ENCODE assay signal across 9 cellular contexts in the genomic region with DNA sequence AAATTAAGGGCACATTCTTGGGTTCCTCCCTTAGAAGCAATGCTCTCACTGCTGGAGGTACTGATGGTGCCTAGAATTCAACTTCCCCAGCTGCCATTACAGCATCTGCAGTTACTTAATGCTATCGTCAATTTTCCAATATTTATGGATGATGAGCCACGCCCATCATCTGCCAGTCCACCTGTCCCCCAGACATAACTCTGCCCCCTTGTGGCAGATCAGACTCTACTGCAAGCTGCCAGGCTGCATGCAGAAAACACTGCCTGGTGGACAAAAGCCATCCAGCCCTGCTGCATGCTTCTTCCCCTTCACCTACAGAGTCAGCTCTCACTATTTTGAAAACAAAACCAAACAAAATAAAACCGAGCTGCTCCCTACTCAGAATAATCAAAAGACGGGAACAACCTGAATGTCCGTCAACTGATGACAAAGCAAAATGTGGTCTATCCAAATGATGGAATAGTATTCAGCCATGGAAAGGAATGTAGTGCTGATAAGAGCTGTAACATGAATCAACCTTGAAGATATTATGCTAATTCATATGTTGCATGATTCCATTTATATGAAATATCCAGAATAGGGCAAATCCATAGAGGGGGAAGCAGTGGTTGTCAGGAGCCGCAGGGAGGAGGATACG.
A peak's percentile ranks its signal among the peaks of the same experiment; 100 is the strongest.
DNase-seq lines count a peak whose midpoint lies in the region; ATAC-seq, FAIRE-seq and TF ChIP-seq lines count a peak whose summit lies in the region.
"Had no signal": no experiment of that assay in that cellular context is flagged by ENCODE, and none has a peak within 500 bp of the region (broad histone marks: within the 10 kb centered on the region; RNA-seq: fewer than 3 reads in every experiment).

No MANE protein-coding gene starts in this region.

- FAIRE-seq in astrocyte (lab: Jason Lieb, UNC), result peak; percentile 39

- H3K9me3 ChIP-seq in DND-41 (ENCODE audit: insufficient read depth, low read length, severe bottlenecking) (no peaks in the 10 kb centered on the region), astrocyte (ENCODE audit: insufficient read depth, low read depth, low read length) (no peaks in the 10 kb centered on the region), lung (ENCODE audit: control insufficient read depth in 2 of 2, insufficient read depth in 1 of 2, low read length in 1 of 2) (no peaks in the 10 kb centered on the region)

- H3K36me3 Mint-ChIP-seq in astrocyte (ENCODE audit: low read depth, unreplicated experiment), result no peaks in the 10 kb centered on the region

- peaks cover 16% of the 10 kb centered on the region for H3K4me1 Mint-ChIP-seq in astrocyte (ENCODE audit: low read depth, unreplicated experiment)

- H3K4me1 ChIP-seq in DND-41 (ENCODE audit: insufficient read depth, low read length), result no peaks in the 10 kb centered on the region
- H3K4me1 ChIP-seq in astrocyte (ENCODE audit: insufficient read depth, low read length), result peaks cover 1% of the 10 kb centered on the region
- H3K4me1 ChIP-seq in lung (ENCODE audit: control insufficient read depth in 2 of 2, insufficient read depth in 2 of 2, low read length in 2 of 2), result peaks cover 1 to 4% of the 10 kb centered on the region in 2 donors

- DNase-seq in DND-41, result peak; percentile 30
- DNase-seq in NOMO-1 (lab: John Stamatoyannopoulos, UW; ENCODE audit: unreplicated experiment in 2 of 2), result peak; percentile 73 to 84
- peak; percentile 24 for DNase-seq in astrocyte (ENCODE audit: low read depth)
- DNase-seq in lung (ENCODE audit: low spot score), result no peak
- no peak for DNase-seq in DMS114 treated with DMSO at 0.1 percent for 48 hours (lab: John Stamatoyannopoulos, UW; ENCODE audit: unreplicated experiment)
- no peak for DNase-seq in head of caudate nucleus

- H3K79me2 ChIP-seq in DND-41 (ENCODE audit: insufficient read depth, low read length), result no peaks in the 10 kb centered on the region
- H3K79me2 ChIP-seq in astrocyte (ENCODE audit: insufficient read depth, low read length), result no peaks in the 10 kb centered on the region

- H3K4me3 Mint-ChIP-seq in astrocyte (ENCODE audit: unreplicated experiment), result no peak overlapping the region
- H3K4me3 Mint-ChIP-seq: activated naive CD8-positive, alpha-beta T cell had no signal

- intact Hi-C loops in head of caudate nucleus (cut with DNase I), result loop anchor here (10.0 kb wide), 1 partner anchor 56 kb away; no protein-coding TSS in a partner anchor

- TF ChIP-seq CTCF in DND-41 (IDR thresholded peaks at IDR 0.05; ENCODE audit: borderline replicate concordance, extremely low read depth, low read length, poor library complexity, severe bottlenecking) (peak; percentile 77), astrocyte (IDR thresholded peaks at IDR 0.05; ENCODE audit: insufficient read depth, low read depth, low read length) (peak; percentile 73), lung (IDR thresholded peaks at IDR 0.05; ENCODE audit: control extremely low read depth, extremely low read depth) (peak; percentile 16)

- H3K9me3 Mint-ChIP-seq in astrocyte (ENCODE audit: unreplicated experiment), result no peaks in the 10 kb centered on the region

- ATAC-seq in DND-41 (ENCODE audit: insufficient read depth, low read depth) (peak; percentile 72), GM19328 (IDR thresholded peaks at IDR 0.05; ENCODE audit: unreplicated experiment) (peak; percentile 66), HG03280 (IDR thresholded peaks at IDR 0.05; ENCODE audit: unreplicated experiment) (peak; percentile 73), lung (ENCODE audit: insufficient read depth, low FRiP score) (no peak)

- WGBS in lung, 2 donors, result 77 to 82% methylated on average over 7 of the region's 7 CpGs

- H3K27me3 Mint-ChIP-seq in astrocyte (ENCODE audit: low read depth, unreplicated experiment), result no peaks in the 10 kb centered on the region
- H3K27me3 Mint-ChIP-seq: activated naive CD8-positive, alpha-beta T cell had no signal

- H3K27me3 ChIP-seq in DND-41 (ENCODE audit: insufficient read depth, low read length, poor library complexity) (no peaks in the 10 kb centered on the region), astrocyte (ENCODE audit: insufficient read depth, low read length) (no peaks in the 10 kb centered on the region), lung (ENCODE audit: control insufficient read depth, insufficient read depth) (no peaks in the 10 kb centered on the region)

- H4K20me1 ChIP-seq in DND-41 (ENCODE audit: insufficient read depth, low read length) (no peaks in the 10 kb centered on the region), astrocyte (ENCODE audit: insufficient read depth, low read length) (no peaks in the 10 kb centered on the region)

- H3K36me3 ChIP-seq in DND-41 (ENCODE audit: insufficient read depth, low read length) (no peaks in the 10 kb centered on the region), astrocyte (ENCODE audit: insufficient read depth, low read length) (no peaks in the 10 kb centered on the region), lung (ENCODE audit: control insufficient read depth in 2 of 2, insufficient read depth in 2 of 2, low read length in 2 of 2) (no peaks in the 10 kb centered on the region)

- H3K9ac ChIP-seq in DND-41 (ENCODE audit: low read depth, low read length) (no peak overlapping the region), astrocyte (ENCODE audit: low read length) (no peak overlapping the region)

- H3K4me3 ChIP-seq in DND-41 (ENCODE audit: low read depth in 1 of 2, low read length in 2 of 2) (no peak overlapping the region), astrocyte (ENCODE audit: insufficient read depth, low read depth, low read length) (no peak overlapping the region), lung (no peak overlapping the region)

- H2AFZ ChIP-seq in DND-41 (ENCODE audit: low read depth, low read length) (no peak overlapping the region), astrocyte (ENCODE audit: low read depth, low read length) (no peak overlapping the region)

- H3K4me2 ChIP-seq in DND-41 (ENCODE audit: insufficient read depth, low read length) (no peak overlapping the region), astrocyte (ENCODE audit: low read length) (no peak overlapping the region)

- H3K27ac ChIP-seq in DND-41 (ENCODE audit: low read length) (no peak overlapping the region), astrocyte (ENCODE audit: low read depth, low read length) (no peak overlapping the region), lung (ENCODE audit: low read depth in 1 of 2, low read length in 1 of 2) (peak overlapping the region in 1 of 2 donors; percentile 79)

- no peak overlapping the region for H3K27ac Mint-ChIP-seq in astrocyte (ENCODE audit: unreplicated experiment)
- H3K27ac Mint-ChIP-seq: activated naive CD8-positive, alpha-beta T cell had no signal

Comparison
In these comparisons a context has a peak if more than half of its experiments do, and no peak if none do; other contexts are left out.
1. DNase-seq: peak in DND-41 (single experiment), NOMO-1 (2 of 2) and astrocyte (single experiment); none in lung (single experiment), DMS114 treated with DMSO at 0.1 percent for 48 hours (single experiment) and head of caudate nucleus (0 of 42).
2. CTCF ChIP-seq: peak in every context shown above with its lines; median percentile 77 in DND-41; 73 in astrocyte; 16 in lung.